22 cellular contexts compared by ENCODE assay signal in genomic region chr13:79791471-79792042, GRCh38.
DNase-seq lines count a peak whose midpoint lies in the region; ATAC-seq, FAIRE-seq and TF ChIP-seq lines count a peak whose summit lies in the region.
"Had no signal": no experiment of that assay in that cellular context is flagged by ENCODE, and none has a peak within 500 bp of the region (broad histone marks: within the 10 kb centered on the region; RNA-seq: fewer than 3 reads in every experiment).

No MANE protein-coding gene starts in this region.

- H3K27ac Mint-ChIP-seq in activated naive CD8-positive, alpha-beta T cell treated with anti-CD3 and anti-CD28 coated beads, Interleukin-2, amount 50 U/mL, for 24 hours, result no peak overlapping the region
- no peak overlapping the region for H3K27ac Mint-ChIP-seq in activated naive CD8-positive, alpha-beta T cell treated with anti-CD3 and anti-CD28 coated beads for 36 hours
- H3K27ac Mint-ChIP-seq in nephron, result peak overlapping the region in 2 of 3 experiments; percentile 12 to 17
- no peak overlapping the region for H3K27ac Mint-ChIP-seq in stimulated activated memory B cell treated with anti-CD40 and anti-IgM and Interleukin-4, amounts not matched to agents 10 μg/mL and 1 μg/mL and 100 μg/mL, for 72 hours
- H3K27ac Mint-ChIP-seq: CD4-positive, alpha-beta T cell; GM23338; HFFc6 had no signal

- no peak overlapping the region for H3K9ac ChIP-seq in H1 (replicated peaks in 1 of 4; ENCODE audit: extremely low read depth in 1 of 4, low read depth in 3 of 4, low read length in 3 of 4)

- no peaks in the 10 kb centered on the region for H3K9me3 ChIP-seq in H1 (ENCODE audit: insufficient read depth in 2 of 2, low read depth in 1 of 2, low read length in 1 of 2)
- H3K9me3 ChIP-seq in hepatocyte (ENCODE audit: low read depth), result no peaks in the 10 kb centered on the region

- H3K9me2 ChIP-seq in hepatocyte (replicated peaks; ENCODE audit: insufficient read depth), result no peaks in the 10 kb centered on the region

- no peak overlapping the region for H2BK120ac ChIP-seq in H1 (replicated peaks; ENCODE audit: low read depth, low read length)

- H3K27ac ChIP-seq in H1 (ENCODE audit: low read depth, low read length) (no peak overlapping the region), hepatocyte (no peak overlapping the region)
- H3K27ac ChIP-seq: 22Rv1, A549, C4-2B had no signal

- TF ChIP-seq EP300 in H1 (IDR thresholded peaks at IDR 0.05; ENCODE audit: borderline replicate concordance in 1 of 2, low read depth in 2 of 2, low read length in 2 of 2), result no peak

- no peak overlapping the region for H3K4me3 Mint-ChIP-seq in activated naive CD8-positive, alpha-beta T cell treated with anti-CD3 and anti-CD28 coated beads, Interleukin-2, amount 50 U/mL, for 24 hours
- no peak overlapping the region for H3K4me3 Mint-ChIP-seq in activated naive CD8-positive, alpha-beta T cell treated with anti-CD3 and anti-CD28 coated beads for 36 hours
- H3K4me3 Mint-ChIP-seq in nephron, result no peak overlapping the region
- H3K4me3 Mint-ChIP-seq in stimulated activated memory B cell treated with anti-CD40 and anti-IgM and Interleukin-4, amounts not matched to agents 10 μg/mL and 1 μg/mL and 100 μg/mL, for 72 hours, result no peak overlapping the region
- H3K4me3 Mint-ChIP-seq: CD4-positive, alpha-beta T cell; GM23338; HFFc6 had no signal

- TF ChIP-seq POLR2A in H1 (IDR thresholded peaks at IDR 0.05; ENCODE audit: control extremely low read depth in 1 of 2, low read depth in 2 of 2, low read length in 2 of 2), result no peak

- no peak overlapping the region for H4K5ac ChIP-seq in H1 (ENCODE audit: insufficient read length, low read depth, low read length)

- H3K18ac ChIP-seq in H1 (ENCODE audit: extremely low read depth, low read length), result no peak overlapping the region

- no peak for FAIRE-seq in H1 (lab: Jason Lieb, UNC)
- FAIRE-seq: A549, D721Med, G401.6, GM12891, GM18507, HTR-8/SVneo had no signal

- H3K27me3 ChIP-seq in H1 (replicated peaks in 1 of 4; ENCODE audit: control insufficient read depth in 3 of 4, extremely low read depth in 1 of 4, insufficient read depth in 3 of 4, low read length in 3 of 4) (no peaks in the 10 kb centered on the region), hepatocyte (no peaks in the 10 kb centered on the region)

- H3K4me3 ChIP-seq in H1 (ENCODE audit: extremely low read depth in 1 of 4, insufficient read depth in 2 of 4, low read depth in 3 of 4, low read length in 4 of 4) (no peak overlapping the region), hepatocyte (no peak overlapping the region)
- H3K4me3 ChIP-seq: A549, GM23338 had no signal

- H3K4me2 ChIP-seq in H1 (ENCODE audit: insufficient read depth in 1 of 2, low read depth in 2 of 2, low read length in 2 of 2) (no peak overlapping the region), hepatocyte (no peak overlapping the region)
- H3K4me2 ChIP-seq: A549, GM23338 had no signal

- 0 out of 2 replicates have a peak overlapping the region, but pooled peaks have one; percentile 48 for H2AK5ac ChIP-seq in H1 (ENCODE audit: low read depth, low read length)

- H3K23me2 ChIP-seq in H1 (ENCODE audit: low read depth, low read length), result no peaks in the 10 kb centered on the region

- no peaks in the 10 kb centered on the region for H3K36me3 ChIP-seq in H1 (ENCODE audit: control insufficient read depth in 2 of 4, insufficient read depth in 4 of 4, low read length in 3 of 4)
- no peaks in the 10 kb centered on the region for H3K36me3 ChIP-seq in hepatocyte (replicated peaks; ENCODE audit: insufficient read depth, low read depth)

- H4K8ac ChIP-seq in H1 (ENCODE audit: extremely low read depth, insufficient read depth, low read length), result peak overlapping the region; percentile 11; the same call in 1 of the 2 replicates

- DNase-seq in activated naive CD8-positive, alpha-beta T cell treated with anti-CD3 and anti-CD28 coated beads, Interleukin-2, amount 50 U/mL, for 24 hours, result no peak
- no peak for DNase-seq in activated naive CD8-positive, alpha-beta T cell treated with anti-CD3 and anti-CD28 coated beads for 36 hours
- DNase-seq in H1 (ENCODE audit: low read depth in 1 of 2, low spot score in 2 of 2) (no peak), hepatocyte (ENCODE audit: low spot score) (no peak), NCI-H526 treated with DMSO at 0.1 percent for 48 hours (lab: John Stamatoyannopoulos, UW) (no peak)
- DNase-seq: AML-193; Caco-2; CD4-positive, alpha-beta T cell; H7; HFFc6 had no signal

- no peak overlapping the region for H3K14ac ChIP-seq in H1 (ENCODE audit: insufficient read length)

- H2BK5ac ChIP-seq in H1 (ENCODE audit: low read depth, low read length), result 0 out of 2 replicates have a peak overlapping the region, but pooled peaks have one; percentile 12

- H3K23ac ChIP-seq in H1 (ENCODE audit: insufficient read length), result no peak overlapping the region

- H3K4ac ChIP-seq in H1 (replicated peaks; ENCODE audit: insufficient read length, low read depth, low read length), result no peak overlapping the region

- no peaks in the 10 kb centered on the region for H3K79me1 ChIP-seq in H1 (ENCODE audit: low read depth, low read length)

- CTCF ChIA-PET in H1 (lab: Charles Lee; ENCODE audit: partially characterized antibody), result interaction anchor here (1.2 kb wide), 1 partner anchor 13 kb away, joined by 3 read pairs; no protein-coding TSS in a partner anchor

- no peak overlapping the region for H3K56ac ChIP-seq in H1 (replicated peaks; ENCODE audit: insufficient read length, low read depth, low read length)

- no peak overlapping the region; the same call in 1 of the 2 replicates for H2BK15ac ChIP-seq in H1 (ENCODE audit: low read length)

- H3K27me3 Mint-ChIP-seq in activated naive CD8-positive, alpha-beta T cell treated with anti-CD3 and anti-CD28 coated beads, Interleukin-2, amount 50 U/mL, for 24 hours, result no peaks in the 10 kb centered on the region
- H3K27me3 Mint-ChIP-seq in activated naive CD8-positive, alpha-beta T cell treated with anti-CD3 and anti-CD28 coated beads for 36 hours, result no peaks in the 10 kb centered on the region
- H3K27me3 Mint-ChIP-seq in nephron (ENCODE audit: low read depth), result no peaks in the 10 kb centered on the region
- H3K27me3 Mint-ChIP-seq in stimulated activated memory B cell treated with anti-CD40 and anti-IgM and Interleukin-4, amounts not matched to agents 10 μg/mL and 1 μg/mL and 100 μg/mL, for 72 hours, result no peaks in the 10 kb centered on the region
- H3K27me3 Mint-ChIP-seq: CD4-positive, alpha-beta T cell had no signal

- H3K79me2 ChIP-seq in H1 (ENCODE audit: control insufficient read depth in 1 of 2, insufficient read depth in 2 of 2, low read length in 2 of 2) (no peaks in the 10 kb centered on the region), hepatocyte (no peaks in the 10 kb centered on the region)

- POLR2A ChIA-PET in H1 (lab: Charles Lee; ENCODE audit: partially characterized antibody), result no interaction called here

- no peak overlapping the region for H2BK20ac ChIP-seq in H1 (ENCODE audit: low read length)

- peak; percentile 20 for ATAC-seq in activated naive CD8-positive, alpha-beta T cell treated with anti-CD3 and anti-CD28 coated beads, Interleukin-2, amount 50 U/mL, for 24 hours
- ATAC-seq in stimulated activated memory B cell treated with anti-CD40 and anti-IgM and Interleukin-4, amounts not matched to agents 10 μg/mL and 1 μg/mL and 100 μg/mL, for 72 hours, result peak; percentile 24
- ATAC-seq: A549, GM23338, HCT116 had no signal

- H3K4me1 Mint-ChIP-seq in activated naive CD8-positive, alpha-beta T cell treated with anti-CD3 and anti-CD28 coated beads, Interleukin-2, amount 50 U/mL, for 24 hours, result no peaks in the 10 kb centered on the region
- H3K4me1 Mint-ChIP-seq in activated naive CD8-positive, alpha-beta T cell treated with anti-CD3 and anti-CD28 coated beads for 36 hours, result no peaks in the 10 kb centered on the region
- H3K4me1 Mint-ChIP-seq in nephron, result peaks cover 48% of the 10 kb centered on the region
- H3K4me1 Mint-ChIP-seq in stimulated activated memory B cell treated with anti-CD40 and anti-IgM and Interleukin-4, amounts not matched to agents 10 μg/mL and 1 μg/mL and 100 μg/mL, for 72 hours, result no peaks in the 10 kb centered on the region
- H3K4me1 Mint-ChIP-seq: GM23338 had no signal

- no peak overlapping the region for H2AFZ ChIP-seq in H1 (ENCODE audit: low read length)
- no peak overlapping the region for H2AFZ ChIP-seq in hepatocyte
- H2AFZ ChIP-seq: GM23338 had no signal

- no peak for TF ChIP-seq RAD21 in H1 (IDR thresholded peaks at IDR 0.05 in 1 of 2, conservative IDR thresholded peaks at IDR 0.05 in 1 of 2; ENCODE audit: low read depth in 2 of 2, low read length in 2 of 2)

- H3K36me3 Mint-ChIP-seq in activated naive CD8-positive, alpha-beta T cell treated with anti-CD3 and anti-CD28 coated beads, Interleukin-2, amount 50 U/mL, for 24 hours (ENCODE audit: low read depth), result no peaks in the 10 kb centered on the region
- no peaks in the 10 kb centered on the region for H3K36me3 Mint-ChIP-seq in activated naive CD8-positive, alpha-beta T cell treated with anti-CD3 and anti-CD28 coated beads for 36 hours
- H3K36me3 Mint-ChIP-seq in nephron (ENCODE audit: low read depth), result peaks cover 14% of the 10 kb centered on the region
- H3K36me3 Mint-ChIP-seq in stimulated activated memory B cell treated with anti-CD40 and anti-IgM and Interleukin-4, amounts not matched to agents 10 μg/mL and 1 μg/mL and 100 μg/mL, for 72 hours, result no peaks in the 10 kb centered on the region

- H4K91ac ChIP-seq in H1 (replicated peaks; ENCODE audit: insufficient read length, low read length), result peak overlapping the region; percentile 17

- H3K9me3 Mint-ChIP-seq in activated naive CD8-positive, alpha-beta T cell treated with anti-CD3 and anti-CD28 coated beads, Interleukin-2, amount 50 U/mL, for 24 hours, result no peaks in the 10 kb centered on the region
- no peaks in the 10 kb centered on the region for H3K9me3 Mint-ChIP-seq in activated naive CD8-positive, alpha-beta T cell treated with anti-CD3 and anti-CD28 coated beads for 36 hours
- peaks cover 26% of the 10 kb centered on the region for H3K9me3 Mint-ChIP-seq in nephron
- H3K9me3 Mint-ChIP-seq in stimulated activated memory B cell treated with anti-CD40 and anti-IgM and Interleukin-4, amounts not matched to agents 10 μg/mL and 1 μg/mL and 100 μg/mL, for 72 hours, result peaks cover 3% of the 10 kb centered on the region
- H3K9me3 Mint-ChIP-seq: CD4-positive, alpha-beta T cell had no signal

- H4K20me1 ChIP-seq in H1 (replicated peaks in 1 of 2; ENCODE audit: control insufficient read depth in 1 of 2, insufficient read depth in 2 of 2, low read length in 2 of 2), result no peaks in the 10 kb centered on the region
- no peaks in the 10 kb centered on the region for H4K20me1 ChIP-seq in hepatocyte (ENCODE audit: insufficient read depth, poor library complexity, severe bottlenecking)

- WGBS in H1 (ENCODE audit: extremely low coverage in 1 of 2, insufficient coverage in 1 of 2, insufficient read length in 1 of 2, insufficient replicate concordance in 2 of 2, low coverage in 1 of 2, low lambda C conversion rate in 2 of 2, missing lambda C conversion rate in 1 of 2), 2 experiments, result 100% methylated on average over 2 of the region's 2 CpGs; no CpG with 5 or more reads in 1 of the 2 experiments
- WGBS in hepatocyte (ENCODE audit: low lambda C conversion rate, missing lambda C conversion rate), result 96% methylated on average over 2 of the region's 2 CpGs

- no peak overlapping the region for H2BK12ac ChIP-seq in H1 (ENCODE audit: low read depth, low read length)

- H3K4me1 ChIP-seq in H1 (replicated peaks in 1 of 4; ENCODE audit: control insufficient read depth in 3 of 4, insufficient read depth in 4 of 4, low read length in 3 of 4) (no peaks in the 10 kb centered on the region), hepatocyte (ENCODE audit: insufficient read depth) (no peaks in the 10 kb centered on the region)
- H3K4me1 ChIP-seq: A549 had no signal

- TF ChIP-seq CTCF in H1 (IDR thresholded peaks at IDR 0.05; ENCODE audit: control extremely low read depth in 1 of 3, insufficient read depth in 1 of 3, low read depth in 1 of 3, low read length in 3 of 3) (no peak), nephron (IDR thresholded peaks at IDR 0.05; ENCODE audit: unreplicated experiment in 3 of 3) (no peak), hepatocyte (IDR thresholded peaks at IDR 0.05; ENCODE audit: poor library complexity) (no peak)

Comparison
In these comparisons a context has a peak if more than half of its experiments do, and no peak if none do; other contexts are left out.
1. H3K27ac Mint-ChIP-seq: peak in nephron (2 of 3); none in activated naive CD8-positive, alpha-beta T cell treated with anti-CD3 and anti-CD28 coated beads, Interleukin-2, amount 50 U/mL, for 24 hours (single experiment), activated naive CD8-positive, alpha-beta T cell treated with anti-CD3 and anti-CD28 coated beads for 36 hours (single experiment) and stimulated activated memory B cell treated with anti-CD40 and anti-IgM and Interleukin-4, amounts not matched to agents 10 μg/mL and 1 μg/mL and 100 μg/mL, for 72 hours (single experiment).